In the genomic region with DNA sequence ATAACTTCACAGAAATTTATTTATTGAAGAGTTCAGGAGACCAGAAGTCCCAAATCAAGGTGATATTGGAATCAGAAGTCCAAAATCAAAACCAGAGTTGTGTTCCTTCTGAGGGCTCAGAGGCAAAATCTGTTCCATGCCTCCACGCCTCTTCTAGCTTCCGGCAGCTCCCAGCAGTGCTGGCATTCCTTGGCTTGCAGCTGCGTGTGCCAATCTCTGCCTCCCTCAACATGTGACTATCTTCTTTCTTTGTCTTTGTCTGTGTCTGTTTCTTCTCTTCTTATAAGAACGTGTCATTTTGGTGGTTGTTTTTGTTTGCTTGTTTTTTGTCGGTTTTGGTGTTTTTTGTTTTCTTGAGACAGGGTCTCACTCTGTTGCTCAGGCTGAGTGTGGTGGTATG, we compare ENCODE assay signal across 12 cellular contexts.
"Had no signal": no experiment of that assay in that cellular context is flagged by ENCODE, and none has a peak within 500 bp of the region (broad histone marks: within the 10 kb centered on the region; RNA-seq: fewer than 3 reads in every experiment).

No MANE protein-coding gene starts in this region.

- H3K27ac ChIP-seq: hepatocyte, skin epidermis, thoracic aorta had no signal

- H3K27me3 Mint-ChIP-seq: activated naive CD4-positive, alpha-beta T cell treated with anti-CD3 and anti-CD28 coated beads, Interleukin-2, amount 50 U/mL, for 24 hours had no signal

- ATAC-seq: left ventricle myocardium superior had no signal

- H3K9me3 Mint-ChIP-seq: endodermal cell had no signal

- H3K4me3 Mint-ChIP-seq: activated naive CD4-positive, alpha-beta T cell treated with anti-CD3 and anti-CD28 coated beads, Interleukin-2, amount 50 U/mL, for 24 hours; endodermal cell; T-helper 2 cell treated with Interferon-gamma antibody and Interleukin-4, amounts not matched to agents 5 μg/mL and 100 μg/mL, for 36 hours had no signal

- DNase-seq: activated CD8-positive, alpha-beta memory T cell treated with anti-CD3 and anti-CD28 coated beads, Interleukin-2, amount 50 U/mL, for 48 hours; cerebellar nuclear complex; dermis blood vessel endothelial cell; endodermal cell; left ventricle myocardium superior; mesendoderm; stimulated activated naive CD4-positive, alpha-beta T cell treated with Interleukin-2 at 50 U/mL for 16 hours had no signal

- H3K27me3 ChIP-seq: hepatocyte had no signal

- H3K27ac Mint-ChIP-seq: endodermal cell; T-helper 2 cell treated with Interferon-gamma antibody and Interleukin-4, amounts not matched to agents 5 μg/mL and 100 μg/mL, for 36 hours had no signal
